2 cellular contexts compared by ENCODE assay signal in the genomic region with DNA sequence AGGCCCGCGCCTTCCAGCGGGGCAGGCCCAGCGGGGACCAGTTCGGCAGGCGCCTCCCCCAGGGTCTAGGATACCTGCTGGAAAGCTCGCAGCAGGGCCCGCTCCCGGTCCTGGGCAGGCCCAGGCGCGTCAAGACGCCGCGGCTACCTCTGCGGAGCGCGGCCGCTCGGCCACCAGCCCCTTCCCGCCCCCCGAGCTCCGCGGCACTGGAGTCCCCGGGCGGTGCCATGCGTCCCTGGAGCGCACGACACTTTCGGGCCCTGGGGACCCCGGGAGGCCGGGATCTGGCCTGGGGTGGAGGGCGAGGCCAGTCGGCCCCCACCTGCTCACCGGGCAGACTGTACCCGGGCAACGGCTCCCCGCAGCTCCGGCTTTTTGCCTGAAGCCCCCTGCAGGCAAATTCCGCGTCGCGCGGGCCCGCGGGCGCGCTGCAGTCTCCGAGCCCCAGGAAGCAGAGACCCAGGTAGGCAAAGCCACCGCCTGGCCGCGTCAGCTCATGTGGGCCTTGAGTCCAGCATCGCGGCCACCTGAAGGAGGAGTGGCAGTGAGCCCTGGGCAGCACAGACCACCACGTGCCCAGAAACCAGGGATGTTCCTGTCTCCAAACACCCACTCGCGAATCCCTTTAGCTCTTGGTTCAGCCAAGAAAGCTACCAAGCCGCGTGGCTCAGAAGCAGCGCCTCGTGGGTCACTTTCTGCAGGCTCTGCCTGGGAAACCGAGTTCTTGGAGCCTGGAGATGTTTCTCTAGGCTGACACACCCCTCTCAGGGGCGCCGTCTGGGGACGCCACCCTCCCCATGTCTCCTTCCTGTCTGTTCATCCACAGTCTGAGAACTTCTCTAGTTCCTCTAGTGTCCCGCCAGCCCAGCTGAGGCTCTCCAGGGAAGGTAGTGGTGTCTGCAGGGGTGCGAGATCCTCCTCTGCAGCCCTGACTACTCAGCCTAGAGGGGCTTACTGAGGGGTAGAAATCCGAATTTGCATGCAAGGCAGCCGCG.
TF ChIP-seq lines count a peak whose summit lies in the region.

No MANE protein-coding gene starts in this region.

TF ChIP-seq in SK-N-SH, 30 proteins besides CTCF, POLR2A, EP300 and RAD21:
- TF ChIP-seq, protein P1, sequence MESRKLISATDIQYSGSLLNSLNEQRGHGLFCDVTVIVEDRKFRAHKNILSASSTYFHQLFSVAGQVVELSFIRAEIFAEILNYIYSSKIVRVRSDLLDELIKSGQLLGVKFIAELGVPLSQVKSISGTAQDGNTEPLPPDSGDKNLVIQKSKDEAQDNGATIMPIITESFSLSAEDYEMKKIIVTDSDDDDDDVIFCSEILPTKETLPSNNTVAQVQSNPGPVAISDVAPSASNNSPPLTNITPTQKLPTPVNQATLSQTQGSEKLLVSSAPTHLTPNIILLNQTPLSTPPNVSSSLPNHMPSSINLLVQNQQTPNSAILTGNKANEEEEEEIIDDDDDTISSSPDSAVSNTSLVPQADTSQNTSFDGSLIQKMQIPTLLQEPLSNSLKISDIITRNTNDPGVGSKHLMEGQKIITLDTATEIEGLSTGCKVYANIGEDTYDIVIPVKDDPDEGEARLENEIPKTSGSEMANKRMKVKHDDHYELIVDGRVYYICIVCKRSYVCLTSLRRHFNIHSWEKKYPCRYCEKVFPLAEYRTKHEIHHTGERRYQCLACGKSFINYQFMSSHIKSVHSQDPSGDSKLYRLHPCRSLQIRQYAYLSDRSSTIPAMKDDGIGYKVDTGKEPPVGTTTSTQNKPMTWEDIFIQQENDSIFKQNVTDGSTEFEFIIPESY (IDR thresholded peaks at IDR 0.05; ENCODE audit: borderline replicate concordance, low read depth): no peak
- TF ChIP-seq FOXJ3 (CRISPR knock-in tag; IDR thresholded peaks at IDR 0.05): no peak
- TF ChIP-seq, protein P2, sequence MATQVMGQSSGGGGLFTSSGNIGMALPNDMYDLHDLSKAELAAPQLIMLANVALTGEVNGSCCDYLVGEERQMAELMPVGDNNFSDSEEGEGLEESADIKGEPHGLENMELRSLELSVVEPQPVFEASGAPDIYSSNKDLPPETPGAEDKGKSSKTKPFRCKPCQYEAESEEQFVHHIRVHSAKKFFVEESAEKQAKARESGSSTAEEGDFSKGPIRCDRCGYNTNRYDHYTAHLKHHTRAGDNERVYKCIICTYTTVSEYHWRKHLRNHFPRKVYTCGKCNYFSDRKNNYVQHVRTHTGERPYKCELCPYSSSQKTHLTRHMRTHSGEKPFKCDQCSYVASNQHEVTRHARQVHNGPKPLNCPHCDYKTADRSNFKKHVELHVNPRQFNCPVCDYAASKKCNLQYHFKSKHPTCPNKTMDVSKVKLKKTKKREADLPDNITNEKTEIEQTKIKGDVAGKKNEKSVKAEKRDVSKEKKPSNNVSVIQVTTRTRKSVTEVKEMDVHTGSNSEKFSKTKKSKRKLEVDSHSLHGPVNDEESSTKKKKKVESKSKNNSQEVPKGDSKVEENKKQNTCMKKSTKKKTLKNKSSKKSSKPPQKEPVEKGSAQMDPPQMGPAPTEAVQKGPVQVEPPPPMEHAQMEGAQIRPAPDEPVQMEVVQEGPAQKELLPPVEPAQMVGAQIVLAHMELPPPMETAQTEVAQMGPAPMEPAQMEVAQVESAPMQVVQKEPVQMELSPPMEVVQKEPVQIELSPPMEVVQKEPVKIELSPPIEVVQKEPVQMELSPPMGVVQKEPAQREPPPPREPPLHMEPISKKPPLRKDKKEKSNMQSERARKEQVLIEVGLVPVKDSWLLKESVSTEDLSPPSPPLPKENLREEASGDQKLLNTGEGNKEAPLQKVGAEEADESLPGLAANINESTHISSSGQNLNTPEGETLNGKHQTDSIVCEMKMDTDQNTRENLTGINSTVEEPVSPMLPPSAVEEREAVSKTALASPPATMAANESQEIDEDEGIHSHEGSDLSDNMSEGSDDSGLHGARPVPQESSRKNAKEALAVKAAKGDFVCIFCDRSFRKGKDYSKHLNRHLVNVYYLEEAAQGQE (IDR thresholded peaks at IDR 0.05; ENCODE audit: low read depth, low read length): no peak
- no peak for TF ChIP-seq TAF1 (IDR thresholded peaks at IDR 0.05; ENCODE audit: borderline replicate concordance, low read depth, low read length)
- no peak for TF ChIP-seq GATA2 (CRISPR knock-in tag; IDR thresholded peaks at IDR 0.05)
- no peak for TF ChIP-seq RCOR1 (IDR thresholded peaks at IDR 0.05; ENCODE audit: low read length)
- no peak for TF ChIP-seq FOXM1 (IDR thresholded peaks at IDR 0.05; ENCODE audit: low read depth)
- TF ChIP-seq NRF1 (IDR thresholded peaks at IDR 0.05; ENCODE audit: low read depth, low read length): no peak
- TF ChIP-seq EZH2phosphoT487 (IDR thresholded peaks at IDR 0.05; ENCODE audit: borderline replicate concordance, low read depth): no peak
- no peak for TF ChIP-seq FOSL2 (IDR thresholded peaks at IDR 0.05; ENCODE audit: borderline replicate concordance, low read depth)
- TF ChIP-seq GABPA (IDR thresholded peaks at IDR 0.05; ENCODE audit: low read depth): no peak

TF ChIP-seq in SK-N-SH treated with all-trans-retinoic acid at 6 μM for 48 hours, 23 proteins besides CTCF, POLR2A, EP300 and RAD21 (continued from another document):
- TF ChIP-seq, protein P3, sequence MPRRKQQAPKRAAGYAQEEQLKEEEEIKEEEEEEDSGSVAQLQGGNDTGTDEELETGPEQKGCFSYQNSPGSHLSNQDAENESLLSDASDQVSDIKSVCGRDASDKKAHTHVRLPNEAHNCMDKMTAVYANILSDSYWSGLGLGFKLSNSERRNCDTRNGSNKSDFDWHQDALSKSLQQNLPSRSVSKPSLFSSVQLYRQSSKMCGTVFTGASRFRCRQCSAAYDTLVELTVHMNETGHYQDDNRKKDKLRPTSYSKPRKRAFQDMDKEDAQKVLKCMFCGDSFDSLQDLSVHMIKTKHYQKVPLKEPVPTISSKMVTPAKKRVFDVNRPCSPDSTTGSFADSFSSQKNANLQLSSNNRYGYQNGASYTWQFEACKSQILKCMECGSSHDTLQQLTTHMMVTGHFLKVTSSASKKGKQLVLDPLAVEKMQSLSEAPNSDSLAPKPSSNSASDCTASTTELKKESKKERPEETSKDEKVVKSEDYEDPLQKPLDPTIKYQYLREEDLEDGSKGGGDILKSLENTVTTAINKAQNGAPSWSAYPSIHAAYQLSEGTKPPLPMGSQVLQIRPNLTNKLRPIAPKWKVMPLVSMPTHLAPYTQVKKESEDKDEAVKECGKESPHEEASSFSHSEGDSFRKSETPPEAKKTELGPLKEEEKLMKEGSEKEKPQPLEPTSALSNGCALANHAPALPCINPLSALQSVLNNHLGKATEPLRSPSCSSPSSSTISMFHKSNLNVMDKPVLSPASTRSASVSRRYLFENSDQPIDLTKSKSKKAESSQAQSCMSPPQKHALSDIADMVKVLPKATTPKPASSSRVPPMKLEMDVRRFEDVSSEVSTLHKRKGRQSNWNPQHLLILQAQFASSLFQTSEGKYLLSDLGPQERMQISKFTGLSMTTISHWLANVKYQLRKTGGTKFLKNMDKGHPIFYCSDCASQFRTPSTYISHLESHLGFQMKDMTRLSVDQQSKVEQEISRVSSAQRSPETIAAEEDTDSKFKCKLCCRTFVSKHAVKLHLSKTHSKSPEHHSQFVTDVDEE (CRISPR knock-in tag; IDR thresholded peaks at IDR 0.05): no peak
- TF ChIP-seq ZFP3 (CRISPR knock-in tag; IDR thresholded peaks at IDR 0.05): no peak
- TF ChIP-seq ZNF565 (CRISPR knock-in tag; conservative IDR thresholded peaks at IDR 0.05; ENCODE audit: low read depth): no peak
- TF ChIP-seq ISL1 (CRISPR knock-in tag; IDR thresholded peaks at IDR 0.05): no peak
- no peak for TF ChIP-seq ARNTL (CRISPR knock-in tag; IDR thresholded peaks at IDR 0.05; ENCODE audit: borderline replicate concordance, low read depth)
